In the genomic region with DNA sequence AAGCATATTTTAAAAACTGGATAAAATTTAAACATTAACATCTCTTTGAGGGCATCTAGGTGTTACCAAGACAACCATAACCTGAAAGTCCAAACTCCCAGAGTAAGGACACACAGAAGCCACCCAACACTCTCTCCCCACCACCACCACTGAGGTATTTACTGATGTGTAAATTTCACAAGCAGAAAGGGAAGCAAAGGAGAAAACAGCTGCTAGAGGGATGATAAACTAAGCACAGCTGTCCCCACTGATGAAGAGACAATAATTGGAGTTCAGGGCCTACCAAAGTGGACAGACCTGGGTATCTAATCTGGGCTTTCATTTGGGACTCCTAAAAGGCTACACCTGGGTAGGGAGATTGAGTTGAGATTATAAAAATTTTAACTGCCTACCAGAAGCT, we compare ENCODE assay signal across 16 cellular contexts.
"Had no signal": no experiment of that assay in that cellular context is flagged by ENCODE, and none has a peak within 500 bp of the region (broad histone marks: within the 10 kb centered on the region; RNA-seq: fewer than 3 reads in every experiment).

No MANE protein-coding gene starts in this region.

- H3K36me3 ChIP-seq: cardiac muscle cell, left lung, vagina had no signal

- H3K27ac ChIP-seq: cardiac muscle cell, vagina had no signal

- H3K27me3 Mint-ChIP-seq: activated B cell treated with CpG ODN at 0.5 μM for 24 hours; activated naive CD8-positive, alpha-beta T cell treated with anti-CD3 and anti-CD28 coated beads for 36 hours; stimulated activated naive CD8-positive, alpha-beta T cell treated with anti-CD3 and anti-CD28 coated beads, Interleukin-15, amount 100 ng/mL, for 72 hours had no signal

- H3K4me3 Mint-ChIP-seq: activated B cell treated with CpG ODN at 0.5 μM for 24 hours; activated CD4-positive, alpha-beta memory T cell treated with anti-CD3 and anti-CD28 coated beads for 36 hours; activated naive CD8-positive, alpha-beta T cell treated with anti-CD3 and anti-CD28 coated beads for 36 hours; stimulated activated naive CD8-positive, alpha-beta T cell treated with anti-CD3 and anti-CD28 coated beads, Interleukin-15, amount 100 ng/mL, for 72 hours had no signal

- DNase-seq: activated B cell treated with CpG ODN at 0.5 μM for 24 hours; activated CD4-positive, alpha-beta memory T cell treated with anti-CD3 and anti-CD28 coated beads for 36 hours; activated CD4-positive, alpha-beta T cell treated with anti-CD3 and anti-CD28 coated beads for 4 hours; activated naive CD8-positive, alpha-beta T cell treated with anti-CD3 and anti-CD28 coated beads for 36 hours; amniotic stem cell; dorsolateral prefrontal cortex; kidney; left lung; stimulated activated CD4-positive, alpha-beta T cell treated with anti-CD3 and anti-CD28 coated beads, Interleukin-2, amount 100 ng/mL, for 48 hours; stimulated activated naive CD8-positive, alpha-beta T cell treated with anti-CD3 and anti-CD28 coated beads, Interleukin-15, amount 100 ng/mL, for 72 hours; T-helper 9 cell; trophoblast cell had no signal

- H3K4me3 ChIP-seq: cardiac muscle cell, dorsolateral prefrontal cortex, left lung, skin epidermis, vagina had no signal

- H3K9me3 ChIP-seq: left lung, vagina had no signal

- H3K27me3 ChIP-seq: cardiac muscle cell, dorsolateral prefrontal cortex, left lung, vagina had no signal

- H3K27ac Mint-ChIP-seq: activated CD4-positive, alpha-beta memory T cell treated with anti-CD3 and anti-CD28 coated beads for 36 hours; progenitor cell of endocrine pancreas had no signal
